ENCODE assay signal across 14 cellular contexts in genomic region chr7:33043434-33043833, GRCh38. TPM values are rescaled to one million over a fixed set of nuclear protein-coding genes. Genes with fewer than 3 reads are reported as not detected.
DNase-seq lines count a peak whose midpoint lies in the region; ATAC-seq, FAIRE-seq and TF ChIP-seq lines count a peak whose summit lies in the region.
"Had no signal": no experiment of that assay in that cellular context is flagged by ENCODE, and none has a peak within 500 bp of the region (broad histone marks: within the 10 kb centered on the region; RNA-seq: fewer than 3 reads in every experiment).

No MANE protein-coding gene starts in this region.

- peak overlapping the region; percentile 61 to 72 for H3K27ac ChIP-seq in A549
- H3K27ac ChIP-seq in GM23248 = no peak overlapping the region
- H3K27ac ChIP-seq: BLaER1 had no signal

- H3K4me2 ChIP-seq in A549 (peak overlapping the region; percentile 72), GM23248 (ENCODE audit: unreplicated experiment) (no peak overlapping the region)
- H3K4me2 ChIP-seq: BLaER1 had no signal

- CTCF ChIA-PET in A549 (lab: Yijun Ruan, JAX) = interaction anchor here (0.7 to 2.0 kb wide), 3 partner anchors 10 to 28 kb away, joined by 3 to 4 read pairs (median 4); no protein-coding TSS in a partner anchor

- no peak overlapping the region for H3K9ac ChIP-seq in GM23248
- H3K9ac ChIP-seq: BLaER1 had no signal

- no peaks in the 10 kb centered on the region for H3K27me3 Mint-ChIP-seq in nephron (ENCODE audit: low read depth)
- H3K27me3 Mint-ChIP-seq: stimulated activated naive CD8-positive, alpha-beta T cell treated with anti-CD3 and anti-CD28 coated beads, Interleukin-15, Interleukin-2, amounts not matched to agents 100 ng/mL and 50 ng/mL, for 24 hours had no signal

- no peak for DNase-seq in A549 (ENCODE audit: low read depth in 1 of 2, low spot score in 1 of 2)
- peak; percentile 50 for DNase-seq in HT-29 (ENCODE audit: low spot score)
- peak; percentile 23 to 30 for DNase-seq in erythroblast (lab: John Stamatoyannopoulos, UW)
- DNase-seq in cerebellar cortex (ENCODE audit: low spot score) = no peak
- DNase-seq in NCI-H446 (lab: John Stamatoyannopoulos, UW) = no peak
- DNase-seq in GM23248 = no peak
- DNase-seq: effector CD4-positive, alpha-beta T cell; MM.1S; NCI-H345; SHP77 treated with DMSO at 0.1 percent for 48 hours had no signal

- H4K20me1 ChIP-seq in GM23248 (ENCODE audit: insufficient read depth) = no peaks in the 10 kb centered on the region

- H3K4me1 Mint-ChIP-seq in nephron = peaks cover 45% of the 10 kb centered on the region

- H3K4me3 Mint-ChIP-seq in nephron = no peak overlapping the region
- H3K4me3 Mint-ChIP-seq: stimulated activated naive CD8-positive, alpha-beta T cell treated with anti-CD3 and anti-CD28 coated beads, Interleukin-15, Interleukin-2, amounts not matched to agents 100 ng/mL and 50 ng/mL, for 24 hours had no signal

- TF ChIP-seq EP300 in A549 (IDR thresholded peaks at IDR 0.05) = no peak

- H3K9me3 Mint-ChIP-seq in nephron = no peaks in the 10 kb centered on the region
- H3K9me3 Mint-ChIP-seq: stimulated activated naive CD8-positive, alpha-beta T cell treated with anti-CD3 and anti-CD28 coated beads, Interleukin-15, Interleukin-2, amounts not matched to agents 100 ng/mL and 50 ng/mL, for 24 hours had no signal

- no peaks in the 10 kb centered on the region for H3K27me3 ChIP-seq in GM23248 (replicated peaks; ENCODE audit: insufficient read depth)
- H3K27me3 ChIP-seq: BLaER1 had no signal

- H3K36me3 Mint-ChIP-seq in nephron (ENCODE audit: low read depth) = no peaks in the 10 kb centered on the region

- no peak for TF ChIP-seq POLR2A in A549 (IDR thresholded peaks at IDR 0.05; ENCODE audit: low read length)
- no peak for TF ChIP-seq POLR2A in erythroblast (IDR thresholded peaks at IDR 0.05; ENCODE audit: low read length)

- ATAC-seq in A549 (peak; percentile 20 to 42; a peak in 3 of 6 replicates), GM21423 (IDR thresholded peaks at IDR 0.05; ENCODE audit: unreplicated experiment) (no peak)

- peaks cover 64% of the 10 kb centered on the region for H3K4me1 ChIP-seq in A549
- peaks cover 42% of the 10 kb centered on the region for H3K4me1 ChIP-seq in GM23248 (ENCODE audit: insufficient read depth)

- peaks cover 100% of the 10 kb centered on the region for H3K79me2 ChIP-seq in GM23248 (ENCODE audit: insufficient read depth)

- H3F3A ChIP-seq in GM23248 (ENCODE audit: insufficient read depth) = peaks cover 12% of the 10 kb centered on the region; the same call in 1 of the 2 replicates

- in situ Hi-C loops in GM23248 (cut with MboI) = no loop called here

- no peaks in the 10 kb centered on the region for H3K36me3 ChIP-seq in GM23248 (ENCODE audit: low read depth)

- POLR2A ChIA-PET in A549 (lab: Yijun Ruan, JAX) = no interaction called here

- H3K9me3 ChIP-seq in A549 (no peaks in the 10 kb centered on the region), GM23248 (ENCODE audit: low read depth) (no peaks in the 10 kb centered on the region)
- H3K9me3 ChIP-seq: BLaER1 had no signal

- 72% methylated on average over 2 of the region's 2 CpGs for WGBS in A549 (ENCODE audit: missing lambda C conversion rate)
- WGBS in GM23248 (ENCODE audit: low coverage in 1 of 2, low lambda C conversion rate in 2 of 2, missing lambda C conversion rate in 2 of 2), 2 experiments = 93 to 98% methylated on average over 2 of the region's 2 CpGs

- H3K27ac Mint-ChIP-seq in nephron = peak overlapping the region; percentile 72 to 92 (median 88)

- no peak for TF ChIP-seq RAD21 in A549 (conservative IDR thresholded peaks at IDR 0.05 in 1 of 2, IDR thresholded peaks at IDR 0.05 in 1 of 2)

- no peak for FAIRE-seq in A549 (lab: Jason Lieb, UNC)

- H3K9me2 ChIP-seq in GM23248 (ENCODE audit: insufficient read depth) = no peaks in the 10 kb centered on the region

- TF ChIP-seq CTCF in A549 (IDR thresholded peaks at IDR 0.05) (no peak), nephron (IDR thresholded peaks at IDR 0.05; ENCODE audit: unreplicated experiment in 3 of 3) (no peak)

- no peak overlapping the region for H2AFZ ChIP-seq in GM23248

- no peak overlapping the region for H3K4me3 ChIP-seq in A549
- no peak overlapping the region for H3K4me3 ChIP-seq in GM23248
- H3K4me3 ChIP-seq: BLaER1 had no signal

TF ChIP-seq in A549, 52 proteins besides CTCF, POLR2A, EP300 and RAD21:
- TF ChIP-seq ESRRA (IDR thresholded peaks at IDR 0.05; ENCODE audit: borderline replicate concordance, low read length) (no peak), FOSB (CRISPR knock-in tag; IDR thresholded peaks at IDR 0.05) (no peak), JUNB (IDR thresholded peaks at IDR 0.05) (no peak), KDM5A (IDR thresholded peaks at IDR 0.05) (no peak), RFX5 (IDR thresholded peaks at IDR 0.05) (no peak), HEYL (CRISPR knock-in tag; IDR thresholded peaks at IDR 0.05) (no peak)
- TF ChIP-seq, protein P1, sequence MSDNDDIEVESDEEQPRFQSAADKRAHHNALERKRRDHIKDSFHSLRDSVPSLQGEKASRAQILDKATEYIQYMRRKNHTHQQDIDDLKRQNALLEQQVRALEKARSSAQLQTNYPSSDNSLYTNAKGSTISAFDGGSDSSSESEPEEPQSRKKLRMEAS (IDR thresholded peaks at IDR 0.05) = no peak
- TF ChIP-seq, protein P2, sequence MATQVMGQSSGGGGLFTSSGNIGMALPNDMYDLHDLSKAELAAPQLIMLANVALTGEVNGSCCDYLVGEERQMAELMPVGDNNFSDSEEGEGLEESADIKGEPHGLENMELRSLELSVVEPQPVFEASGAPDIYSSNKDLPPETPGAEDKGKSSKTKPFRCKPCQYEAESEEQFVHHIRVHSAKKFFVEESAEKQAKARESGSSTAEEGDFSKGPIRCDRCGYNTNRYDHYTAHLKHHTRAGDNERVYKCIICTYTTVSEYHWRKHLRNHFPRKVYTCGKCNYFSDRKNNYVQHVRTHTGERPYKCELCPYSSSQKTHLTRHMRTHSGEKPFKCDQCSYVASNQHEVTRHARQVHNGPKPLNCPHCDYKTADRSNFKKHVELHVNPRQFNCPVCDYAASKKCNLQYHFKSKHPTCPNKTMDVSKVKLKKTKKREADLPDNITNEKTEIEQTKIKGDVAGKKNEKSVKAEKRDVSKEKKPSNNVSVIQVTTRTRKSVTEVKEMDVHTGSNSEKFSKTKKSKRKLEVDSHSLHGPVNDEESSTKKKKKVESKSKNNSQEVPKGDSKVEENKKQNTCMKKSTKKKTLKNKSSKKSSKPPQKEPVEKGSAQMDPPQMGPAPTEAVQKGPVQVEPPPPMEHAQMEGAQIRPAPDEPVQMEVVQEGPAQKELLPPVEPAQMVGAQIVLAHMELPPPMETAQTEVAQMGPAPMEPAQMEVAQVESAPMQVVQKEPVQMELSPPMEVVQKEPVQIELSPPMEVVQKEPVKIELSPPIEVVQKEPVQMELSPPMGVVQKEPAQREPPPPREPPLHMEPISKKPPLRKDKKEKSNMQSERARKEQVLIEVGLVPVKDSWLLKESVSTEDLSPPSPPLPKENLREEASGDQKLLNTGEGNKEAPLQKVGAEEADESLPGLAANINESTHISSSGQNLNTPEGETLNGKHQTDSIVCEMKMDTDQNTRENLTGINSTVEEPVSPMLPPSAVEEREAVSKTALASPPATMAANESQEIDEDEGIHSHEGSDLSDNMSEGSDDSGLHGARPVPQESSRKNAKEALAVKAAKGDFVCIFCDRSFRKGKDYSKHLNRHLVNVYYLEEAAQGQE (IDR thresholded peaks at IDR 0.05) = no peak
TF ChIP-seq in A549: peak in this region for 0.

RNA-seq across cellular contexts. Expression of gene NT5C3A, which starts 19.1 kb away (rescaled TPM):
- polyA plus RNA-seq in A549 (2011; rRNA removed) (37.0 and 59.6 TPM in 2 replicates), A549 (2017; fragmentation: RNase III; extraction: RNeasy Plus Mini Kit Qiagen cat#74134 plus additional on column Dnase treatment) (37.0 to 38.2 TPM (median 37.7 TPM) in 3 replicates), GM23248 (2016; fragmentation: Nextera tagmentation; extraction: Ambion mirVana) (40.2 and 40.4 TPM in 2 replicates)
- 10.5 and 12.7 TPM in 2 replicates for polyA plus RNA-seq in A549 (2012; cell fraction: cytosol; rRNA removed)
- 4.8 and 7.5 TPM in 2 replicates for polyA plus RNA-seq in A549 (2012; cell fraction: nucleus; rRNA removed)
- polyA minus RNA-seq in A549 (2011; rRNA and poly(A)+ RNA removed) = 3.7 and 6.5 TPM in 2 replicates
- 30.6 and 35.6 TPM in 2 replicates for total RNA-seq in HT-29 (2014; rRNA removed; shearing (Covaris generic))
- total RNA-seq in GM23248 (2014; rRNA removed; shearing (Covaris generic)) = 22.5 and 34.9 TPM in 2 replicates

Comparison
In these comparisons a context has a peak if more than half of its experiments do, and no peak if none do; other contexts are left out.
1. DNase-seq: peak in HT-29 (single experiment) and erythroblast (2 of 2); none in A549 (0 of 2), cerebellar cortex (single experiment), NCI-H446 (0 of 2) and GM23248 (single experiment).